8 cellular contexts compared by ENCODE assay signal in the genomic region with DNA sequence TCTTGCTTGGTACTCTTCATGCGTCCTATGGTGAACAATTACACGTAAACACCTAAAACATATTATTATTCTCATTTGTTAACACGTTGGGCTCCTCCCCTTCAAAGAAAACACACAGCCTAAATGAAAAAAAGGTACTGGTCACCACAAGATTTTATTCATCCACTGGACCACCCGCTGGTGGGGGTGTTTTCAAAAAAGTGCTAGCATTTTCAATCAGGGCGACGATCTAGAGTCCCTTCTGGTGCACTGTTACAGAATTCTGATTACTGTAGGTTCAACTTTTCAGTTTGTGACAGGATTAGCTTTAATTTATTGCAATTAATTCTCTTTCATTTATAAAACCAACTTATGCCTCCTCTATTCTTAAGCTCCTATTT. TPM values are rescaled to one million over a fixed set of nuclear protein-coding genes. Genes with fewer than 3 reads are reported as not detected.
A peak's percentile ranks its signal among the peaks of the same experiment; 100 is the strongest.
DNase-seq lines count a peak whose midpoint lies in the region; ATAC-seq and TF ChIP-seq lines count a peak whose summit lies in the region.

No MANE protein-coding gene starts in this region.

- WGBS in mesendoderm (ENCODE audit: extremely low coverage, insufficient coverage, low lambda C conversion rate) = no CpG with 5 or more reads among the region's 6 CpGs

- H3K9ac ChIP-seq in mesendoderm (ENCODE audit: low read length) = peak overlapping the region; percentile 99

- no peak overlapping the region for H2BK15ac ChIP-seq in mesendoderm (replicated peaks; ENCODE audit: low read depth)

- no peaks in the 10 kb centered on the region for H3K27me3 ChIP-seq in breast epithelium
- H3K27me3 ChIP-seq in mesendoderm (ENCODE audit: insufficient read depth, low read length, poor library complexity) = no peaks in the 10 kb centered on the region
- no peaks in the 10 kb centered on the region for H3K27me3 ChIP-seq in vagina

- H3K79me2 ChIP-seq in mesendoderm (ENCODE audit: control insufficient read depth, insufficient read depth, low read length) = peaks cover 18% of the 10 kb centered on the region

- H3K4me2 ChIP-seq in mesendoderm (ENCODE audit: low read length) = peak overlapping the region; percentile 98

- H3K23ac ChIP-seq in mesendoderm (ENCODE audit: low read length) = peak overlapping the region; percentile 84

- TF ChIP-seq POLR2A in breast epithelium (IDR thresholded peaks at IDR 0.05) = no peak
- no peak for TF ChIP-seq POLR2A in vagina (IDR thresholded peaks at IDR 0.05)

- H2BK5ac ChIP-seq in mesendoderm (ENCODE audit: low read length) = no peak overlapping the region

- H2BK120ac ChIP-seq in mesendoderm (ENCODE audit: low read depth, low read length) = no peak overlapping the region

- peak overlapping the region; percentile 73 to 94 (median 81) for H3K4me3 ChIP-seq in breast epithelium
- H3K4me3 ChIP-seq in mesendoderm (ENCODE audit: low read length) = peak overlapping the region; percentile 99
- peak overlapping the region; percentile 90 to 91 for H3K4me3 ChIP-seq in vagina

- DNase-seq in COLO668 (lab: John Stamatoyannopoulos, UW; ENCODE audit: unreplicated experiment) = peak; percentile 13
- peak; percentile 23 for DNase-seq in M059J (ENCODE audit: low read depth)
- DNase-seq in breast epithelium (ENCODE audit: low spot score in 2 of 2) = no peak
- peak; percentile 55 for DNase-seq in mesendoderm
- no peak for DNase-seq in vagina (ENCODE audit: extremely low spot score in 2 of 2)
- no peak for DNase-seq in amniotic stem cell (lab: John Stamatoyannopoulos, UW)
- DNase-seq in NCI-H226 = no peak

- no peaks in the 10 kb centered on the region for H3K36me3 ChIP-seq in breast epithelium
- no peaks in the 10 kb centered on the region for H3K36me3 ChIP-seq in mesendoderm (ENCODE audit: control insufficient read depth, insufficient read depth, low read length)
- peaks cover 0 to 10% of the 10 kb centered on the region in 2 donors for H3K36me3 ChIP-seq in vagina

- peaks cover 4% of the 10 kb centered on the region for H3K79me1 ChIP-seq in mesendoderm (ENCODE audit: low read length)

- peak overlapping the region; percentile 82 for H3K4ac ChIP-seq in mesendoderm (ENCODE audit: low read depth, low read length)

- peak overlapping the region; percentile 40 for H2AK5ac ChIP-seq in mesendoderm (ENCODE audit: low read length)

- peak overlapping the region; percentile 98 for H3K56ac ChIP-seq in mesendoderm (ENCODE audit: low read length)

- H3K27ac ChIP-seq in breast epithelium = peak overlapping the region; percentile 93 to 96
- no peak overlapping the region for H3K27ac ChIP-seq in mesendoderm (ENCODE audit: low read depth, low read length)
- peak overlapping the region; percentile 90 for H3K27ac ChIP-seq in vagina

- H3K4me1 ChIP-seq in breast epithelium = no peaks in the 10 kb centered on the region
- H3K4me1 ChIP-seq in mesendoderm (ENCODE audit: control insufficient read depth, low read depth, low read length) = no peaks in the 10 kb centered on the region
- peaks cover 18% of the 10 kb centered on the region for H3K4me1 ChIP-seq in vagina

- H4K5ac ChIP-seq in mesendoderm (ENCODE audit: low read length) = peak overlapping the region; percentile 66

- peak overlapping the region; percentile 94 for H4K8ac ChIP-seq in mesendoderm (ENCODE audit: low read depth, low read length)

- intact Hi-C loops in breast epithelium (cut with DNase I; ENCODE audit: low total_unique reads) = no loop called here
- intact Hi-C loops in vagina (cut with DNase I) = no loop called here

- H3K9me3 ChIP-seq in breast epithelium (no peaks in the 10 kb centered on the region), vagina (no peaks in the 10 kb centered on the region)

- peak; percentile 10 for ATAC-seq in GM21529 (IDR thresholded peaks at IDR 0.05; ENCODE audit: unreplicated experiment)

- no peak for TF ChIP-seq CTCF in breast epithelium (IDR thresholded peaks at IDR 0.05)
- TF ChIP-seq CTCF in vagina (IDR thresholded peaks at IDR 0.05) = no peak

- peak overlapping the region; percentile 69 for H3K18ac ChIP-seq in mesendoderm (ENCODE audit: low read length)

RNA-seq across cellular contexts. Expression of gene MAGOHB, which starts 0.5 kb away (rescaled TPM):
- total RNA-seq in M059J (2014; rRNA removed; shearing (Covaris generic)) = 51.5 and 90.2 TPM in 2 replicates
- total RNA-seq in breast epithelium (10 to 100 TPM; 10.9 to 34.1 (median 17.4) TPM), vagina (7.9 TPM)
- 62.9 TPM for polyA plus RNA-seq in mesendoderm (2013, experiment 1 of 2)
- polyA plus RNA-seq in mesendoderm (2013, experiment 2 of 2) = 61.1 TPM

Comparison
In these comparisons a context has a peak if more than half of its experiments do, and no peak if none do; other contexts are left out.
1. DNase-seq: peak in COLO668 (single experiment), M059J (single experiment) and mesendoderm (single experiment); none in breast epithelium (0 of 2), vagina (0 of 2), amniotic stem cell (single experiment) and NCI-H226 (single experiment).
2. Peak in every context shown above with its lines, with median percentiles within 50 percentile points of each other: H3K4me3 ChIP-seq.